8 cellular contexts compared by ENCODE assay signal in genomic region chr2:12715878-12716249, GRCh38.
DNase-seq lines count a peak whose midpoint lies in the region; ATAC-seq lines count a peak whose summit lies in the region.

No MANE protein-coding gene starts in this region.

- peaks cover 45 to 55% of the 10 kb centered on the region in 2 donors for H3K4me1 Mint-ChIP-seq in effector memory CD8-positive, alpha-beta T cell (ENCODE audit: low read depth in 2 of 2)

- ATAC-seq in HG02981 (IDR thresholded peaks at IDR 0.05; ENCODE audit: unreplicated experiment): peak; percentile 45
- ATAC-seq in effector memory CD8-positive, alpha-beta T cell (replicated peaks): peak; percentile 38

- peak overlapping the region; percentile 98 to 100 for H3K4me3 Mint-ChIP-seq in effector memory CD8-positive, alpha-beta T cell

- no peaks in the 10 kb centered on the region for H3K27me3 Mint-ChIP-seq in effector memory CD8-positive, alpha-beta T cell

- H3K9me3 Mint-ChIP-seq in effector memory CD8-positive, alpha-beta T cell: no peaks in the 10 kb centered on the region

- H3K27ac Mint-ChIP-seq in effector memory CD8-positive, alpha-beta T cell: peak overlapping the region; percentile 97

- peaks cover 23% of the 10 kb centered on the region for H3K36me3 Mint-ChIP-seq in effector memory CD8-positive, alpha-beta T cell (ENCODE audit: insufficient read depth)

- DNase-seq in DMS53 (lab: John Stamatoyannopoulos, UW) (peak; percentile 86), NCI-H748 (lab: John Stamatoyannopoulos, UW; ENCODE audit: unreplicated experiment) (peak; percentile 82), midbrain (lab: John Stamatoyannopoulos, UW) (peak; percentile 62), T1000 (lab: John Stamatoyannopoulos, UW) (no peak)
- peak; percentile 44 to 67 for DNase-seq in activated CD8-positive, alpha-beta memory T cell treated with anti-CD3 and anti-CD28 coated beads for 1 hour (ENCODE audit: extremely low read depth in 1 of 2, low read depth in 1 of 2)
- DNase-seq in effector memory CD8-positive, alpha-beta T cell: peak; percentile 74 to 77 (median 76)
- peak; percentile 48 to 58 for DNase-seq in stimulated activated CD8-positive, alpha-beta memory T cell treated with anti-CD3 and anti-CD28 coated beads, Interleukin-15, amount 100 ng/mL, for 48 hours (ENCODE audit: low read depth in 2 of 2)
